ENCODE assay signal across 8 cellular contexts in genomic region chr5:59099270-59099994, GRCh38.
A peak's percentile ranks its signal among the peaks of the same experiment; 100 is the strongest.
DNase-seq lines count a peak whose midpoint lies in the region; ATAC-seq and TF ChIP-seq lines count a peak whose summit lies in the region.

No MANE protein-coding gene starts in this region.

- no peaks in the 10 kb centered on the region for H3K9me3 ChIP-seq in CD8-positive, alpha-beta T cell (ENCODE audit: low read length)

- peak overlapping the region; percentile 60 for H3K27ac Mint-ChIP-seq in CD8-positive, alpha-beta T cell
- H3K27ac Mint-ChIP-seq in activated CD4-positive, alpha-beta T cell treated with anti-CD3 and anti-CD28 coated beads, Interleukin-2, amount 10 ng/mL, durations not matched to agents 7 days and 5 days, result peak overlapping the region; percentile 84

- peaks cover 29% of the 10 kb centered on the region for H3K4me1 Mint-ChIP-seq in CD8-positive, alpha-beta T cell (ENCODE audit: low read depth)
- peaks cover 63% of the 10 kb centered on the region for H3K4me1 Mint-ChIP-seq in activated CD4-positive, alpha-beta T cell treated with anti-CD3 and anti-CD28 coated beads, Interleukin-2, amount 10 ng/mL, durations not matched to agents 7 days and 5 days

- no peak overlapping the region for H3K4me3 Mint-ChIP-seq in CD8-positive, alpha-beta T cell
- peak overlapping the region; percentile 15 for H3K4me3 Mint-ChIP-seq in activated CD4-positive, alpha-beta T cell treated with anti-CD3 and anti-CD28 coated beads, Interleukin-2, amount 10 ng/mL, durations not matched to agents 7 days and 5 days

- CTCF ChIA-PET in CD8-positive, alpha-beta T cell (lab: Charles Lee), result interaction anchor here (0.7 kb wide), 1 partner anchor 25 kb away, joined by 3 read pairs; no protein-coding TSS in a partner anchor
- CTCF ChIA-PET in activated CD4-positive, alpha-beta T cell treated with anti-CD3 and anti-CD28 coated beads, Interleukin-2, amount 10 ng/mL, durations not matched to agents 7 days and 5 days (lab: Charles Lee), result interaction anchor here (0.7 to 2.6 kb wide), 5 partner anchors 10 to 75 kb away, joined by 3 to 7 read pairs (median 3); no protein-coding TSS in a partner anchor

- H3K36me3 ChIP-seq in CD8-positive, alpha-beta T cell (ENCODE audit: insufficient read depth, low read length), result no peaks in the 10 kb centered on the region

- intact Hi-C loops in CD8-positive, alpha-beta T cell (cut with DNase I, micrococcal nuclease), result loop anchor here (1.0 to 2.0 kb wide), 3 partner anchors 15 to 60 kb away; no protein-coding TSS in a partner anchor

- no peaks in the 10 kb centered on the region for H3K27me3 ChIP-seq in CD8-positive, alpha-beta T cell (ENCODE audit: insufficient read depth, low read length)

- no peak overlapping the region for H3K27ac ChIP-seq in CD8-positive, alpha-beta T cell (ENCODE audit: low read depth, low read length)

- H3K4me1 ChIP-seq in CD8-positive, alpha-beta T cell (ENCODE audit: insufficient read depth, low read length), result peaks cover 12% of the 10 kb centered on the region

- peak in 5 of 7 experiments; percentile 18 to 59 (median 29) for DNase-seq in CD8-positive, alpha-beta T cell
- peak; percentile 67 for DNase-seq in activated CD4-positive, alpha-beta T cell treated with anti-CD3 and anti-CD28 coated beads, Interleukin-2, amount 10 ng/mL, durations not matched to agents 7 days and 5 days
- DNase-seq in iris pigment epithelial cell (ENCODE audit: low read depth), result peak; percentile 99
- DNase-seq in amniotic stem cell (lab: John Stamatoyannopoulos, UW), result no peak
- DNase-seq in nucleus accumbens (lab: John Stamatoyannopoulos, UW), result no peak
- no peak for DNase-seq in putamen (ENCODE audit: low spot score)

- no peak for TF ChIP-seq CTCF in CD8-positive, alpha-beta T cell (IDR thresholded peaks at IDR 0.05)

- POLR2A ChIA-PET in CD8-positive, alpha-beta T cell (lab: Charles Lee), result interaction anchor here (1.0 to 1.9 kb wide), 3 partner anchors 24 to 60 kb away, joined by 3 to 7 read pairs (median 5); no protein-coding TSS in a partner anchor
- POLR2A ChIA-PET in activated CD4-positive, alpha-beta T cell treated with anti-CD3 and anti-CD28 coated beads, Interleukin-2, amount 10 ng/mL, durations not matched to agents 7 days and 5 days (lab: Charles Lee), result interaction anchor here (0.5 to 0.9 kb wide), 3 partner anchors 24 to 26 kb away, joined by 3 to 5 read pairs (median 3); no protein-coding TSS in a partner anchor

- peak; percentile 93 for ATAC-seq in CD8-positive, alpha-beta T cell
- ATAC-seq in HG02870 (IDR thresholded peaks at IDR 0.05; ENCODE audit: unreplicated experiment), result peak; percentile 83
- ATAC-seq in HG03108 (IDR thresholded peaks at IDR 0.05; ENCODE audit: unreplicated experiment), result no peak

- no peaks in the 10 kb centered on the region for H3K27me3 Mint-ChIP-seq in CD8-positive, alpha-beta T cell (ENCODE audit: low read depth)
- H3K27me3 Mint-ChIP-seq in activated CD4-positive, alpha-beta T cell treated with anti-CD3 and anti-CD28 coated beads, Interleukin-2, amount 10 ng/mL, durations not matched to agents 7 days and 5 days, result no peaks in the 10 kb centered on the region

- no peak overlapping the region for H3K4me3 ChIP-seq in CD8-positive, alpha-beta T cell (ENCODE audit: low read depth, low read length)

- H3K9me3 Mint-ChIP-seq in CD8-positive, alpha-beta T cell, result no peaks in the 10 kb centered on the region
- H3K9me3 Mint-ChIP-seq in activated CD4-positive, alpha-beta T cell treated with anti-CD3 and anti-CD28 coated beads, Interleukin-2, amount 10 ng/mL, durations not matched to agents 7 days and 5 days, result peaks cover 9% of the 10 kb centered on the region

- no peaks in the 10 kb centered on the region for H3K36me3 Mint-ChIP-seq in CD8-positive, alpha-beta T cell
- peaks cover 22% of the 10 kb centered on the region for H3K36me3 Mint-ChIP-seq in activated CD4-positive, alpha-beta T cell treated with anti-CD3 and anti-CD28 coated beads, Interleukin-2, amount 10 ng/mL, durations not matched to agents 7 days and 5 days (ENCODE audit: low read depth)

Comparison
In these comparisons a context has a peak if more than half of its experiments do, and no peak if none do; other contexts are left out.
1. DNase-seq: peak in CD8-positive, alpha-beta T cell (5 of 7), activated CD4-positive, alpha-beta T cell treated with anti-CD3 and anti-CD28 coated beads, Interleukin-2, amount 10 ng/mL, durations not matched to agents 7 days and 5 days (single experiment) and iris pigment epithelial cell (single experiment); none in amniotic stem cell (single experiment), nucleus accumbens (0 of 56) and putamen (single experiment).